10 cellular contexts compared by ENCODE assay signal in the genomic region with DNA sequence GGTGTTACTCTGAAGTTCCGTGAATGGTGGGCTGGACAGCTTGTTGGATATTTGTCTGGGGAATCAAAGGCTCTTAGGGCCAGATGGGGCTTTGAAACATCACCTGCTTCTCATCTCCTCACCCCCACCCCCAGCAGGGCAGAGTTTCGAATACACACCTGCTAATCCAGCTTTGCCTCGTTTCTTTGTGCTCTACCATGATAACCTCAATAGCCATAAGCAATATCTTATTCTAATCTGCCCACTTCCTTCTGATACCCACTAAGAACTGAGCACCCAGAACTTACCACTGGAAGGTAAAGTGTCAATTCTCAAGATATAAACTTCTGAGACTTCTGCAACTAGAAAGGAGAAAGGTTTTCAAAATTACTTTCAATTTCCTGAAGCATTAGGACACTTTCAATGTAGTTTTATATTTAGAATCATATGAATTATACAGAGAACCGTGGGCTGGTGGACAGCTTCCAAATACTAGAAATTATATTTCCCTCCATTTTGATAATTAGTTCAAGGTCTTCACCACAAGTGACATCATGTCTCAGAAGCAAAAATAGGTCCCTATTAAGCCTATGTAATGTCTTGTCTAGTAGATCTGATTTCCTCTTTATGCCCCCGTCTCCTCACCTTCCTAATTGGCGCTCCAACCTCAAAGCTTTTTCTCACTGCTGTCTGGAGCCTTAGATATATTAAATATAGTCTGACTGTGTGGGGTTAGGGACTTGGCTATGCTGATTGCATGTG.
DNase-seq lines count a peak whose midpoint lies in the region; ATAC-seq lines count a peak whose summit lies in the region.
"Had no signal": no experiment of that assay in that cellular context is flagged by ENCODE, and none has a peak within 500 bp of the region (broad histone marks: within the 10 kb centered on the region; RNA-seq: fewer than 3 reads in every experiment).

No MANE protein-coding gene starts in this region.

- peak; percentile 57 for ATAC-seq in GM21390 (IDR thresholded peaks at IDR 0.05; ENCODE audit: unreplicated experiment)
- ATAC-seq: gastroesophageal sphincter had no signal

- H3K4me3 ChIP-seq in Jurkat, Clone E6-1 (ENCODE audit: low read length), result no peak overlapping the region
- H3K4me3 ChIP-seq: gastroesophageal sphincter had no signal

- peak; percentile 31 for DNase-seq in DMS53 (lab: John Stamatoyannopoulos, UW)
- DNase-seq in DMS53 treated with DMSO at 0.1 percent for 48 hours (lab: John Stamatoyannopoulos, UW; ENCODE audit: unreplicated experiment), result no peak
- peak; percentile 80 for DNase-seq in Jurkat, Clone E6-1 (ENCODE audit: low read depth, low spot score)
- no peak for DNase-seq in epidermal melanocyte (ENCODE audit: insufficient read length, low spot score)
- DNase-seq in T1000 (lab: John Stamatoyannopoulos, UW), result no peak
- no peak for DNase-seq in globus pallidus (ENCODE audit: low spot score)

- peak overlapping the region; percentile 99 for H3K27ac ChIP-seq in cingulate gyrus (ENCODE audit: low read depth, low read length)
- H3K27ac ChIP-seq: 22Rv1, gastroesophageal sphincter had no signal

Comparison
In these comparisons a context has a peak if more than half of its experiments do, and no peak if none do; other contexts are left out.
1. DNase-seq: peak in DMS53 (single experiment) and Jurkat, Clone E6-1 (single experiment); none in DMS53 treated with DMSO at 0.1 percent for 48 hours (single experiment), epidermal melanocyte (single experiment), T1000 (single experiment) and globus pallidus (single experiment).